33 cellular contexts compared by ENCODE assay signal in the genomic region with DNA sequence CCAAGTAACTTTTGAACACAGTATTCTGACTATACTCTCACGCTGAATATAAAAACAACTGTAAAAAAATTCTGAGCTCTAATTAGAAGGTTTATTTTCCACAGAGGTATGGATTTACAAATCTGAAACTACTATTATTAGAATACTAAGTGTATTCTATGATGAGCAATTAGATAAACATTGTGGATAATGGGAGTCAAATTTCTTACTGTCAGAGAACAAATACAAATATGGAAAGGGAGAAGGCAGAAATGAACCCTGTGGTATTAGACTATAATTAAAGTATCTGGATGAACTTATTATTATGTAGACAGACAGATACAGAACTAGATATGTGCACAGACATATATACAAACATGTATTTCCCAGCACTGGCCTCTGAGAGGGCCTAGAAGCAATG.
"Had no signal": no experiment of that assay in that cellular context is flagged by ENCODE, and none has a peak within 500 bp of the region (broad histone marks: within the 10 kb centered on the region; RNA-seq: fewer than 3 reads in every experiment).

No MANE protein-coding gene starts in this region.

- ATAC-seq: esophagus mucosa; heart left ventricle; mucosa of descending colon; sciatic nerve; stimulated activated naive B cell treated with anti-CD40 and anti-IgM and Interleukin-4, amounts not matched to agents 10 μg/mL and 1 μg/mL and 100 μg/mL, for 72 hours had no signal

- H3K27ac ChIP-seq: brain microvascular endothelial cell, heart left ventricle, ovary, stomach, thyroid gland, upper lobe of left lung, vagina had no signal

- H3K4me3 ChIP-seq: heart left ventricle, mucosa of descending colon, ovary, stomach, thyroid gland, upper lobe of left lung, vagina had no signal

- H3K9me3 Mint-ChIP-seq: activated CD4-positive, alpha-beta memory T cell treated with anti-CD3 and anti-CD28 coated beads for 36 hours; activated CD4-positive, alpha-beta T cell treated with anti-CD3 and anti-CD28 coated beads, Interleukin-2, amount 10 ng/mL, durations not matched to agents 24 days and 14 days; activated naive CD4-positive, alpha-beta T cell treated with anti-CD3 and anti-CD28 coated beads, Interleukin-2, amount 10 ng/mL, durations not matched to agents 7 days and 5 days; activated T-helper 1 cell treated with anti-CD3 and anti-CD28 coated beads, Interleukin-12 subunit alpha, Interleukin-12 subunit beta, Interleukin-2, Interleukin-4 antibody, amounts not matched to agents 30 ng/mL and 10 ng/mL and 1 ng/mL, durations not matched to agents 14 hours and 24 hours and 36 hours; dendritic cell treated with granulocyte-macrophage colony-stimulating factor and Interleukin-4, amounts not matched to agents 40 ng/mL and 50 ng/mL, for 4 days; immature natural killer cell; stimulated activated naive B cell treated with anti-CD40 and anti-IgM and Interleukin-4, amounts not matched to agents 10 μg/mL and 1 μg/mL and 100 μg/mL, for 72 hours had no signal

- H3K36me3 ChIP-seq: ovary had no signal

- H3K4me3 Mint-ChIP-seq: activated CD4-positive, alpha-beta memory T cell treated with anti-CD3 and anti-CD28 coated beads for 36 hours; activated CD4-positive, alpha-beta T cell treated with anti-CD3 and anti-CD28 coated beads, Interleukin-2, amount 10 ng/mL, durations not matched to agents 24 days and 14 days; activated naive CD4-positive, alpha-beta T cell treated with anti-CD3 and anti-CD28 coated beads, Interleukin-2, amount 10 ng/mL, durations not matched to agents 7 days and 5 days; activated T-helper 1 cell treated with anti-CD3 and anti-CD28 coated beads, Interleukin-12 subunit alpha, Interleukin-12 subunit beta, Interleukin-2, Interleukin-4 antibody, amounts not matched to agents 30 ng/mL and 10 ng/mL and 1 ng/mL, durations not matched to agents 14 hours and 24 hours and 36 hours; dendritic cell treated with granulocyte-macrophage colony-stimulating factor and Interleukin-4, amounts not matched to agents 40 ng/mL and 50 ng/mL, for 4 days; endodermal cell; immature natural killer cell; stimulated activated naive B cell treated with anti-CD40 and anti-IgM and Interleukin-4, amounts not matched to agents 10 μg/mL and 1 μg/mL and 100 μg/mL, for 72 hours had no signal

- DNase-seq: activated CD4-positive, alpha-beta memory T cell treated with anti-CD3 and anti-CD28 coated beads for 36 hours; activated CD4-positive, alpha-beta T cell treated with anti-CD3 and anti-CD28 coated beads, Interleukin-2, amount 10 ng/mL, durations not matched to agents 24 days and 14 days; activated CD4-positive, CD25-positive, alpha-beta regulatory T cell treated with anti-CD3 and anti-CD28 coated beads, Interleukin-2, amount 50 U/mL, for 72 hours; activated CD8-positive, alpha-beta memory T cell treated with anti-CD3 and anti-CD28 coated beads, Interleukin-2, amount 50 U/mL, for 4 hours; activated gamma-delta T cell; activated naive CD4-positive, alpha-beta T cell treated with anti-CD3 and anti-CD28 coated beads, Interleukin-2, amount 10 ng/mL, durations not matched to agents 7 days and 5 days; activated T-cell treated with anti-CD3 and anti-CD28 coated beads, Interleukin-2, amount 50 U/mL, for 1 hour; amniotic stem cell; brain microvascular endothelial cell; caudate nucleus; endodermal cell; foreskin fibroblast; heart left ventricle; hypothalamus; immature natural killer cell; mesendoderm; mucosa of descending colon; ovary; retina; small intestine; stimulated activated CD4-positive, alpha-beta T cell treated with anti-CD3 and anti-CD28 coated beads, Interleukin-4, amount 100 ng/mL, for 24 hours; stimulated activated CD8-positive, alpha-beta memory T cell treated with anti-CD3 and anti-CD28 coated beads, Interleukin-4, amount 100 ng/mL, for 48 hours; stimulated activated naive B cell treated with anti-CD40 and anti-IgM and Interleukin-4, amounts not matched to agents 10 μg/mL and 1 μg/mL and 100 μg/mL, for 72 hours; stomach; T-helper 2 cell; thyroid gland; upper lobe of left lung had no signal

- H3K27ac Mint-ChIP-seq: activated CD4-positive, alpha-beta memory T cell treated with anti-CD3 and anti-CD28 coated beads for 36 hours; dendritic cell treated with granulocyte-macrophage colony-stimulating factor and Interleukin-4, amounts not matched to agents 40 ng/mL and 50 ng/mL, for 4 days; endodermal cell; progenitor cell of endocrine pancreas; stimulated activated naive B cell treated with anti-CD40 and anti-IgM and Interleukin-4, amounts not matched to agents 10 μg/mL and 1 μg/mL and 100 μg/mL, for 72 hours had no signal

- H3K4me1 ChIP-seq: stomach, thyroid gland, vagina had no signal

- H3K27me3 Mint-ChIP-seq: activated CD4-positive, alpha-beta memory T cell treated with anti-CD3 and anti-CD28 coated beads for 36 hours; activated CD4-positive, alpha-beta T cell treated with anti-CD3 and anti-CD28 coated beads, Interleukin-2, amount 10 ng/mL, durations not matched to agents 24 days and 14 days; activated naive CD4-positive, alpha-beta T cell treated with anti-CD3 and anti-CD28 coated beads, Interleukin-2, amount 10 ng/mL, durations not matched to agents 7 days and 5 days; dendritic cell treated with granulocyte-macrophage colony-stimulating factor and Interleukin-4, amounts not matched to agents 40 ng/mL and 50 ng/mL, for 4 days; progenitor cell of endocrine pancreas; stimulated activated naive B cell treated with anti-CD40 and anti-IgM and Interleukin-4, amounts not matched to agents 10 μg/mL and 1 μg/mL and 100 μg/mL, for 72 hours had no signal

- H3K9me3 ChIP-seq: mucosa of descending colon, ovary, stomach, thyroid gland, upper lobe of left lung, vagina had no signal

- H3K27me3 ChIP-seq: brain microvascular endothelial cell, heart left ventricle, ovary, stomach, thyroid gland, upper lobe of left lung, vagina had no signal

- H3K4me1 Mint-ChIP-seq: endodermal cell; stimulated activated naive B cell treated with anti-CD40 and anti-IgM and Interleukin-4, amounts not matched to agents 10 μg/mL and 1 μg/mL and 100 μg/mL, for 72 hours had no signal
